1 cellular context compared by ENCODE assay signal in genomic region chr13:20721058-20721453, GRCh38.
TF ChIP-seq lines count a peak whose summit lies in the region.

No MANE protein-coding gene starts in this region.

TF ChIP-seq in HepG2, 621 proteins besides CTCF, POLR2A, EP300 and RAD21:
- TF ChIP-seq RAD51 (IDR thresholded peaks at IDR 0.05; ENCODE audit: borderline replicate concordance) (no peak), HNF4G (IDR thresholded peaks at IDR 0.05; ENCODE audit: borderline replicate concordance, low read depth, low read length) (no peak), HNF4G (CRISPR knock-in tag; IDR thresholded peaks at IDR 0.05; ENCODE audit: borderline replicate concordance, low read depth) (no peak), ZNF20 (CRISPR knock-in tag; IDR thresholded peaks at IDR 0.05) (no peak), ZBTB34 (CRISPR knock-in tag; IDR thresholded peaks at IDR 0.05) (no peak), ZC3H13 (CRISPR knock-in tag; IDR thresholded peaks at IDR 0.05) (no peak), MLX (CRISPR knock-in tag; IDR thresholded peaks at IDR 0.05) (no peak), SPEN (CRISPR knock-in tag; IDR thresholded peaks at IDR 0.05; ENCODE audit: low read depth) (no peak)
